In the genomic region with DNA sequence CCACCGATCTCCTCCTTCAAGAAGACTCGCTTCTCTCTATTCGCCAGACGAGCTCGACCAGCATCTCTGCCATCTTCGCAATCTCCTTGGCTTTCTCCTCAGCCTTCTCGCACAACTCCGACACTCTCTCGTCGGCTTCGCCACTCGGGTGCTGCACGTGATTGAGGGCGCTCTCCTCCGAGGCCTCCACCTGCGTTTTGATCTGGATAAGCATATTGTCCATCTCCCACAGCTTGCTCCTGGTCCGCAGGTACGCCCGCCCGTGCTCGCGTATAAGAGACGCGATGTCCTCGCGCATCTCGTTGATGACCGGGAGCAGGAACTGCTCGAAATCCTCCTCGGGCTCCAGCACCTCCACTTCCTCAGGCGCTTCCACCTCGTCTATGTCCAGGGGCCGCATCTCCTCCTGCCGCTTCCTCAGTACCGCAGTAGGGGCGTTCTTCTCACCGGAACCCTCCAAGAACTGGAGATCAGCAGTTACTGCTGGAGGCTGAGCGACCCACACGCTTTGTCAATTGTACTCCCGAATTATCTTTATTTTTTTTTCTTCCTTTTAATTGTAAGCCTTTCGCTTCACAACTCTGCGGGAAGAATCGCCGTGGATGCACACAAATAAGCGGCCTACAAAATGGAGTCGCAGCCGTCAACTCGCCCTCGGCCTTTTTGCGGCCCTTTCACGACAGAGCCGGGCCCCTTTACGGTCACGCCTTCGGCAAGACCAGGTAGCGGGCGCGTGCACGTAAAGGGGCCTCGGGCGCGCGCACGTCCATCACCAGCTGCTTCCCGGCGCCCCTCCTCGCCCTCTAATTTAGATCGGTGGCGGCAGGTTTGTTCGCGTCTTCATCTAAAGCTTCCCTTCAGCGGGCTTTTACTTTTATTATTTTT, we compare ENCODE assay signal across 1 cellular context.
TF ChIP-seq lines count a peak whose summit lies in the region.

A gene (minus strand): TSS at position 636 of the 885 bp plus-strand sequence. CDS start 236 bp downstream, at position 400.

TF ChIP-seq in liver, 16 proteins besides CTCF, POLR2A, EP300 and RAD21 (continued from another document):
- TF ChIP-seq YY1 (IDR thresholded peaks at IDR 0.05) (peak; percentile 99), TAF1 (conservative IDR thresholded peaks at IDR 0.05) (peak; percentile 27)
